In the genomic region with DNA sequence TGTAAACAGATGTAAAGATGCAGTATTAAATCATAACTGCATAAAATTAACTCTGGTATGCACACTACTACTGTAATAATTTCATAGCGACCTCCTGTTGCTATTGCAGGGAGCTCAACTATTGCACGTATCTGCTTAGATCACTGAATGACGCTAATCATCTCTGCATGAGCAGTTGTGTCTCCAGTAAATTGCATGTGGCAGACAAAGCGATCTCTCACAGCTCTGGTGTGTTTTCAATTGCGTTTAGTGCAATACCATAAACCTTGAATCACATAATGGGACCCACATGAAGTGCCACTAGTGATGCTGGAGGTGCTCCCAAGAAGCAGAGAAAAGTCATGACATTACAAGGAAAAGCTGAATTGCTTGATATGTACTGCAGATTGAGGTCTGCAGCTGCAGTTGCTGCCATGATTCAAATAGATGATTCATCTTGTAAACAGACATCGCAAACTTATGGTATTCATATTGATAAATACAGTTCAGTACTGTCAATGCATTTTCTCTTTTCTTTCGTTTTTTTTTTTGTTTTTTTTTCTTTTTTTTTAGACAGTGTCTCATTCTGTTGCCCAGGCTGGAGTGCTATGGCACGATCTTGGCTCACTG, we compare ENCODE assay signal across 2 cellular contexts.
TF ChIP-seq lines count a peak whose summit lies in the region.

No MANE protein-coding gene starts in this region.

TF ChIP-seq in SK-N-SH, 30 proteins besides CTCF, POLR2A, EP300 and RAD21 (continued from another document):
- no peak for TF ChIP-seq POLR2AphosphoS5 (IDR thresholded peaks at IDR 0.05; ENCODE audit: low read depth, low read length)

TF ChIP-seq in neural cell, 6 proteins besides CTCF, POLR2A, EP300 and RAD21:
- TF ChIP-seq, protein P1, sequence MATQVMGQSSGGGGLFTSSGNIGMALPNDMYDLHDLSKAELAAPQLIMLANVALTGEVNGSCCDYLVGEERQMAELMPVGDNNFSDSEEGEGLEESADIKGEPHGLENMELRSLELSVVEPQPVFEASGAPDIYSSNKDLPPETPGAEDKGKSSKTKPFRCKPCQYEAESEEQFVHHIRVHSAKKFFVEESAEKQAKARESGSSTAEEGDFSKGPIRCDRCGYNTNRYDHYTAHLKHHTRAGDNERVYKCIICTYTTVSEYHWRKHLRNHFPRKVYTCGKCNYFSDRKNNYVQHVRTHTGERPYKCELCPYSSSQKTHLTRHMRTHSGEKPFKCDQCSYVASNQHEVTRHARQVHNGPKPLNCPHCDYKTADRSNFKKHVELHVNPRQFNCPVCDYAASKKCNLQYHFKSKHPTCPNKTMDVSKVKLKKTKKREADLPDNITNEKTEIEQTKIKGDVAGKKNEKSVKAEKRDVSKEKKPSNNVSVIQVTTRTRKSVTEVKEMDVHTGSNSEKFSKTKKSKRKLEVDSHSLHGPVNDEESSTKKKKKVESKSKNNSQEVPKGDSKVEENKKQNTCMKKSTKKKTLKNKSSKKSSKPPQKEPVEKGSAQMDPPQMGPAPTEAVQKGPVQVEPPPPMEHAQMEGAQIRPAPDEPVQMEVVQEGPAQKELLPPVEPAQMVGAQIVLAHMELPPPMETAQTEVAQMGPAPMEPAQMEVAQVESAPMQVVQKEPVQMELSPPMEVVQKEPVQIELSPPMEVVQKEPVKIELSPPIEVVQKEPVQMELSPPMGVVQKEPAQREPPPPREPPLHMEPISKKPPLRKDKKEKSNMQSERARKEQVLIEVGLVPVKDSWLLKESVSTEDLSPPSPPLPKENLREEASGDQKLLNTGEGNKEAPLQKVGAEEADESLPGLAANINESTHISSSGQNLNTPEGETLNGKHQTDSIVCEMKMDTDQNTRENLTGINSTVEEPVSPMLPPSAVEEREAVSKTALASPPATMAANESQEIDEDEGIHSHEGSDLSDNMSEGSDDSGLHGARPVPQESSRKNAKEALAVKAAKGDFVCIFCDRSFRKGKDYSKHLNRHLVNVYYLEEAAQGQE (IDR thresholded peaks at IDR 0.05; ENCODE audit: borderline replicate concordance), result peak; percentile 84
- TF ChIP-seq TAF1 (IDR thresholded peaks at IDR 0.05; ENCODE audit: low read depth) (no peak), SMC3 (conservative IDR thresholded peaks at IDR 0.05; ENCODE audit: poor library complexity) (no peak), POLR2AphosphoS5 (IDR thresholded peaks at IDR 0.05) (peak; percentile 99), EZH2 (IDR thresholded peaks at IDR 0.05; ENCODE audit: borderline replicate concordance, insufficient read depth, low read length, poor library complexity, severe bottlenecking) (no peak), MXI1 (conservative IDR thresholded peaks at IDR 0.05; ENCODE audit: poor library complexity, severe bottlenecking) (peak; percentile 58)
